Comparison of ENCODE assay signal across 1 cellular context in the genomic region with DNA sequence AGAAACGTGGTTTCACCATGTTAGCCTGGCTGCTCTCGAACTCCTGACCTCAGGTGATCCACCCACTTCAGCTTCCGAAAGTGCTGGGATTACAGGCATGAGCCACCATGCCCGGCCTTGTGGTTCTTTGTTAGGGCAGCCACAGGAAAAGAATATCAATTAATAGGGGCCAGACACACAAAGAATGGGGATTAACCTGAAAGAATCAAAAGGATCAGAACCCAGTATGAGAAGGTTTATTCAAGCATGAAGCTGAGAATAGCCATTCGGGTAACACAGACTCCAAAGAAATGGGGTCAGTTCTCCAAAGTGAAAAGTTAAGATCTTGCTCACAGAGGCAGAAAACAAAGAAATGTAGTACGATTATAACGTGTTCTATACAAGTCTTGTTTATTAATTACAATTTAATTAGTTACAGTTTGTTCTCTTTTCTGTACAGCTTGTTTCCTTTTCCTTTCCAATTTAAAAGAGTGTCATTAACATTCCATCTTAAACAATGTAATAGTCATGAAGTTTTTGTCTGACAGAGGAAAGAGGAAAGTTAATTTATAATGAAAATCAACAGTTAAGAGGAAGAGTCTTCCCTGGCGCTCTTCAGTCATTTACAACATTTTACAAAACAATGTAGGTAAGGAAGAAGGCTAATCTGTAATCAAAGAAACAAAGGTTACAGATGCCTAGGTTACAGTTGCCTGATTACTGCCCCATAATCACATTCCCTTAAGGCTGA.
TF ChIP-seq lines count a peak whose summit lies in the region.

No MANE protein-coding gene starts in this region.

TF ChIP-seq in IMR-90, 13 proteins besides CTCF, POLR2A, EP300 and RAD21:
- TF ChIP-seq, protein P1, sequence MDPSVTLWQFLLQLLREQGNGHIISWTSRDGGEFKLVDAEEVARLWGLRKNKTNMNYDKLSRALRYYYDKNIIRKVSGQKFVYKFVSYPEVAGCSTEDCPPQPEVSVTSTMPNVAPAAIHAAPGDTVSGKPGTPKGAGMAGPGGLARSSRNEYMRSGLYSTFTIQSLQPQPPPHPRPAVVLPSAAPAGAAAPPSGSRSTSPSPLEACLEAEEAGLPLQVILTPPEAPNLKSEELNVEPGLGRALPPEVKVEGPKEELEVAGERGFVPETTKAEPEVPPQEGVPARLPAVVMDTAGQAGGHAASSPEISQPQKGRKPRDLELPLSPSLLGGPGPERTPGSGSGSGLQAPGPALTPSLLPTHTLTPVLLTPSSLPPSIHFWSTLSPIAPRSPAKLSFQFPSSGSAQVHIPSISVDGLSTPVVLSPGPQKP (IDR thresholded peaks at IDR 0.05; ENCODE audit: borderline replicate concordance, low read depth, low read length) = no peak
- TF ChIP-seq MXI1 (IDR thresholded peaks at IDR 0.05; ENCODE audit: borderline replicate concordance, low read depth, low read length) (no peak), BHLHE40 (IDR thresholded peaks at IDR 0.05; ENCODE audit: low read depth, low read length) (no peak), NFE2L2 (IDR thresholded peaks at IDR 0.05; ENCODE audit: low read depth, low read length) (no peak), RCOR1 (IDR thresholded peaks at IDR 0.05; ENCODE audit: insufficient replicate concordance, low read length) (no peak), MAFK (IDR thresholded peaks at IDR 0.05; ENCODE audit: low read depth, low read length) (no peak), FOS (IDR thresholded peaks at IDR 0.05; ENCODE audit: low read depth, low read length) (no peak), RFX5 (IDR thresholded peaks at IDR 0.05; ENCODE audit: low read depth, low read length) (no peak), MAZ (IDR thresholded peaks at IDR 0.05; ENCODE audit: borderline replicate concordance, low read depth, low read length) (no peak), CEBPB (IDR thresholded peaks at IDR 0.05; ENCODE audit: low read depth, low read length) (no peak), CHD1 (IDR thresholded peaks at IDR 0.05; ENCODE audit: low read depth, low read length) (no peak)
- TF ChIP-seq, protein P2, sequence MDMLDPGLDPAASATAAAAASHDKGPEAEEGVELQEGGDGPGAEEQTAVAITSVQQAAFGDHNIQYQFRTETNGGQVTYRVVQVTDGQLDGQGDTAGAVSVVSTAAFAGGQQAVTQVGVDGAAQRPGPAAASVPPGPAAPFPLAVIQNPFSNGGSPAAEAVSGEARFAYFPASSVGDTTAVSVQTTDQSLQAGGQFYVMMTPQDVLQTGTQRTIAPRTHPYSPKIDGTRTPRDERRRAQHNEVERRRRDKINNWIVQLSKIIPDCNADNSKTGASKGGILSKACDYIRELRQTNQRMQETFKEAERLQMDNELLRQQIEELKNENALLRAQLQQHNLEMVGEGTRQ (IDR thresholded peaks at IDR 0.05; ENCODE audit: low read depth, low read length) = no peak
TF ChIP-seq in IMR-90: peak in this region for 0.
